ENCODE assay signal across 1 cellular context in genomic region chr1:41739061-41739955, GRCh38.
TF ChIP-seq lines count a peak whose summit lies in the region.

No MANE protein-coding gene starts in this region.

TF ChIP-seq in GM12878, 131 proteins besides CTCF, POLR2A, EP300 and RAD21 (continued from another document and continues in another):
- TF ChIP-seq SKIL (IDR thresholded peaks at IDR 0.05; ENCODE audit: low read depth, poor library complexity, severe bottlenecking) = peak; percentile 78
- TF ChIP-seq GABPA (IDR thresholded peaks at IDR 0.05; ENCODE audit: low read depth) = no peak
- TF ChIP-seq MXI1 (IDR thresholded peaks at IDR 0.05; ENCODE audit: low read depth, low read length) = no peak
- TF ChIP-seq ZNF592 (IDR thresholded peaks at IDR 0.05) = no peak
- peak; percentile 93 for TF ChIP-seq SMARCA5 (IDR thresholded peaks at IDR 0.05)
- TF ChIP-seq EGR1 (IDR thresholded peaks at IDR 0.05; ENCODE audit: borderline replicate concordance in 1 of 2, low read depth in 2 of 2, low read length in 2 of 2) = peak in 1 of 2 experiments; percentile 59; a peak in 2 of 3 replicates
- TF ChIP-seq NR2C2 (IDR thresholded peaks at IDR 0.05; ENCODE audit: borderline replicate concordance, control insufficient read depth, insufficient read length, low read depth) = no peak
- TF ChIP-seq MYC (IDR thresholded peaks at IDR 0.05; ENCODE audit: insufficient read depth, insufficient read length, insufficient replicate concordance, low read length, severe bottlenecking) = no peak
- TF ChIP-seq BRCA1 (IDR thresholded peaks at IDR 0.05; ENCODE audit: low read depth, low read length) = no peak
- no peak for TF ChIP-seq PBX3 (IDR thresholded peaks at IDR 0.05; ENCODE audit: insufficient replicate concordance, low read depth, low read length)
- no peak for TF ChIP-seq CHD1 (IDR thresholded peaks at IDR 0.05; ENCODE audit: low read depth, low read length)
- TF ChIP-seq TAF1 (IDR thresholded peaks at IDR 0.05; ENCODE audit: borderline replicate concordance, low read depth, low read length) = 0 out of 2 replicates have a peak, but pooled peaks have one; percentile 23
- TF ChIP-seq YBX1 (IDR thresholded peaks at IDR 0.05) = no peak
- TF ChIP-seq NR2C1 (IDR thresholded peaks at IDR 0.05) = no peak
- TF ChIP-seq RB1 (IDR thresholded peaks at IDR 0.05; ENCODE audit: borderline replicate concordance) = no peak
- TF ChIP-seq STAT3 (IDR thresholded peaks at IDR 0.05; ENCODE audit: low read depth, low read length) = no peak
- no peak for TF ChIP-seq EZH2 (IDR thresholded peaks at IDR 0.05; ENCODE audit: borderline replicate concordance, control insufficient read depth, low read depth, low read length)
- peak; percentile 32; the same call in 1 of the 2 replicates for TF ChIP-seq FOXM1 (IDR thresholded peaks at IDR 0.05; ENCODE audit: low read depth, low read length)
- TF ChIP-seq CBX3 (IDR thresholded peaks at IDR 0.05; ENCODE audit: borderline replicate concordance, low read depth) = no peak
- no peak for TF ChIP-seq ZBTB33 (IDR thresholded peaks at IDR 0.05)
- TF ChIP-seq USF1 (IDR thresholded peaks at IDR 0.05; ENCODE audit: borderline replicate concordance, extremely low read length, insufficient read depth, low read depth, low read length) = peak; percentile 87
- peak; percentile 71; the same call in 1 of the 2 replicates for TF ChIP-seq NFIC (IDR thresholded peaks at IDR 0.05; ENCODE audit: low read depth, low read length)
- TF ChIP-seq NRF1 (conservative IDR thresholded peaks at IDR 0.05; ENCODE audit: low read depth, low read length) = no peak
- TF ChIP-seq IRF3 (IDR thresholded peaks at IDR 0.05) = no peak
- no peak for TF ChIP-seq BCL3 (IDR thresholded peaks at IDR 0.05; ENCODE audit: borderline replicate concordance, insufficient read depth, low read depth, low read length, poor library complexity, severe bottlenecking)
- no peak for TF ChIP-seq SPI1 (IDR thresholded peaks at IDR 0.05; ENCODE audit: borderline replicate concordance, insufficient read depth, low read depth, low read length)
- TF ChIP-seq CBFB (IDR thresholded peaks at IDR 0.05; ENCODE audit: low read depth) = no peak; the same call in 1 of the 2 replicates
- peak in 1 of 2 experiments; percentile 72; a peak in 1 of 4 replicates for TF ChIP-seq ETV6 (conservative IDR thresholded peaks at IDR 0.05 in 1 of 2, IDR thresholded peaks at IDR 0.05 in 1 of 2; ENCODE audit: borderline replicate concordance in 1 of 2, low read depth in 1 of 2)
- TF ChIP-seq TCF12 (IDR thresholded peaks at IDR 0.05; ENCODE audit: low read depth, low read length) = peak; percentile 84; the same call in 1 of the 2 replicates
- TF ChIP-seq ZSCAN29 (IDR thresholded peaks at IDR 0.05) = no peak
- no peak for TF ChIP-seq POLR2AphosphoS2 (IDR thresholded peaks at IDR 0.05; ENCODE audit: low read depth, low read length)
- TF ChIP-seq BCL11A (IDR thresholded peaks at IDR 0.05; ENCODE audit: low read depth, low read length) = 0 out of 2 replicates have a peak, but pooled peaks have one; percentile 43
- TF ChIP-seq TCF3 (IDR thresholded peaks at IDR 0.05; ENCODE audit: borderline replicate concordance, insufficient read depth, low read depth, low read length) = peak; percentile 69
- TF ChIP-seq PML (IDR thresholded peaks at IDR 0.05; ENCODE audit: low read length) = no peak
- TF ChIP-seq MEF2B (IDR thresholded peaks at IDR 0.05; ENCODE audit: partially characterized antibody, poor library complexity, severe bottlenecking) = peak; percentile 74
- no peak for TF ChIP-seq TARDBP (IDR thresholded peaks at IDR 0.05; ENCODE audit: borderline replicate concordance)
- peak; percentile 88 for TF ChIP-seq NR2F1 (conservative IDR thresholded peaks at IDR 0.05)
- peak; percentile 79 for TF ChIP-seq EED (IDR thresholded peaks at IDR 0.05; ENCODE audit: low read depth)
- peak; percentile 97 for TF ChIP-seq RELB (IDR thresholded peaks at IDR 0.05; ENCODE audit: low read depth)
- TF ChIP-seq ATF3 (IDR thresholded peaks at IDR 0.05; ENCODE audit: borderline replicate concordance, extremely low read depth, low read depth, low read length) = peak; percentile 19; the same call in 1 of the 2 replicates
- TF ChIP-seq IRF5 (IDR thresholded peaks at IDR 0.05; ENCODE audit: borderline replicate concordance) = peak; percentile 48; the same call in 1 of the 2 replicates
- no peak for TF ChIP-seq SREBF2 (IDR thresholded peaks at IDR 0.05; ENCODE audit: low read length)
- no peak for TF ChIP-seq KDM1A (IDR thresholded peaks at IDR 0.05; ENCODE audit: borderline replicate concordance)
- no peak for TF ChIP-seq ASH2L (IDR thresholded peaks at IDR 0.05; ENCODE audit: borderline replicate concordance, low read depth)
- TF ChIP-seq IKZF1 (conservative IDR thresholded peaks at IDR 0.05) = peak; percentile 96
- TF ChIP-seq RBBP5 (conservative IDR thresholded peaks at IDR 0.05) = no peak
